ENCODE assay signal across 18 cellular contexts in the genomic region with DNA sequence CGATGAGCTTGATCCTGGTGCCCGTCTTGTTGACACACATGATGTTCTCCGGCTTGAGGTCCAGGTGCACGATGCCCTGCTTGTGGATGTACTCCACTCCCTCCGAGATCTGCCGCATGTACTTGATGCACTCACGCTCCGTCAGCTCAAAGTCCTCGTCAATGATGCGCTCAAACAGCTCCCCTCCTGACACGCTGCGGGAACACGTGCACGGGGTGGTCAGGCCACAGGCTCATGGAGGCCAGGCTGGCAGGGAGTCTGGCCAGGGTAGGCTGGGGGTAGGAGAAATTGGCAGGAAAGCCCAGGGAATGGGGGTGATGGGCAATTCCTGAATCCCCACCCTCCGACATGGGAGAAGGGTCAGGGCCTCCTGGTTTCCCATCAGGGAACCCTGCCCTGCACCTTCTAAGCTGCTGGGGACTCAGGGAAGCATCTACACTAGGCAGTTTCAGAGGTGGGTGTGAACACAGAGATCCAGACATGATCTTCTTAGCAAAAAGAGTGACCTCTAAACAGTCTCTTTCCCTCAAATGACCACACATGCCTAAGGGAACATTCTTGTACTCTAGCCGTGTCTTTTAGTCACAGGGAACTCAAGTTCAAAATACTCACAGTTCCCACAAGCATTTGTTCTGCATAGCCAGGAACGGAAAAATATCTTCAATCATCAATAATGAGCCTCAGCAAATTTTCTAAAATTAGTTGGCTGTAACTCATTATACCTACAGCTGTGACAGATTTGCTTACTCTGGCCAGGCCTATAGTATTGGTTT. TPM values are rescaled to one million over a fixed set of nuclear protein-coding genes. Genes with fewer than 3 reads are reported as not detected.
DNase-seq lines count a peak whose midpoint lies in the region; ATAC-seq and TF ChIP-seq lines count a peak whose summit lies in the region.
"Had no signal": no experiment of that assay in that cellular context is flagged by ENCODE, and none has a peak within 500 bp of the region (broad histone marks: within the 10 kb centered on the region; RNA-seq: fewer than 3 reads in every experiment).

No MANE protein-coding gene starts in this region.

- no peaks in the 10 kb centered on the region for H3K4me1 ChIP-seq in left lung
- peaks cover 0 to 98% (median 95%) of the 10 kb centered on the region in 4 donors for H3K4me1 ChIP-seq in sigmoid colon
- H3K4me1 ChIP-seq: A549 had no signal

- peak; percentile 22 for DNase-seq in AG10803 (ENCODE audit: low read depth)
- peak; percentile 44 for DNase-seq in amniotic stem cell (lab: John Stamatoyannopoulos, UW)
- no peak for DNase-seq in left lung
- DNase-seq in sigmoid colon: peak; percentile 72
- DNase-seq in stimulated activated CD4-positive, alpha-beta T cell treated with anti-CD3 and anti-CD28 coated beads, Interleukin-2, amount 100 ng/mL, for 48 hours: no peak
- no peak for DNase-seq in stimulated activated CD4-positive, alpha-beta T cell treated with anti-CD3 and anti-CD28 coated beads, Interleukin-1b, Interleukin-23, amount 100 ng/mL, for 48 hours
- DNase-seq in NCI-H2107 (lab: John Stamatoyannopoulos, UW): no peak
- no peak for DNase-seq in activated effector memory CD4-positive, alpha-beta T cell treated with anti-CD3 and anti-CD28 coated beads, Interleukin-2, amount 50 U/mL, for 16 hours
- DNase-seq: activated CD8-positive, alpha-beta memory T cell treated with anti-CD3 and anti-CD28 coated beads, Interleukin-2, amount 10 ng/mL, durations not matched to agents 7 days and 5 days; effector memory CD8-positive, alpha-beta T cell; hippocampal formation; mesendoderm; NCI-H1436 treated with DMSO at 0.1 percent for 48 hours had no signal

- peak; percentile 2 for ATAC-seq in left lung
- ATAC-seq: A549; activated CD8-positive, alpha-beta memory T cell treated with anti-CD3 and anti-CD28 coated beads, Interleukin-2, amount 10 ng/mL, durations not matched to agents 7 days and 5 days; activated T-helper 17 cell treated with anti-CD3 and anti-CD28 coated beads, Interleukin-2, amount 50 U/mL, for 72 hours; effector memory CD8-positive, alpha-beta T cell had no signal

- intact Hi-C loops in left lung (cut with DNase I) (loop anchor here in 1 of 2 donors (5.0 kb wide), 1 partner anchor 77 kb away; no protein-coding TSS in a partner anchor), sigmoid colon (cut with DNase I) (no loop called here)

- no peaks in the 10 kb centered on the region for H3K9me3 ChIP-seq in left lung
- no peaks in the 10 kb centered on the region for H3K9me3 ChIP-seq in sigmoid colon
- H3K9me3 ChIP-seq: A549, neutrophil, Peyer's patch, right atrium auricular region had no signal

- no peak overlapping the region for H3K4me3 ChIP-seq in AG10803 (ENCODE audit: low read length)
- H3K4me3 ChIP-seq in left lung: no peak overlapping the region
- H3K4me3 ChIP-seq in sigmoid colon: no peak overlapping the region
- H3K4me3 ChIP-seq: A549, Peyer's patch, right atrium auricular region had no signal

- H3K27me3 ChIP-seq in left lung (no peaks in the 10 kb centered on the region), sigmoid colon (no peaks in the 10 kb centered on the region)
- H3K27me3 ChIP-seq: neutrophil, Peyer's patch, right atrium auricular region had no signal

- TF ChIP-seq CTCF in AG10803 (conservative IDR thresholded peaks at IDR 0.05; ENCODE audit: low read length): no peak
- TF ChIP-seq CTCF in left lung (IDR thresholded peaks at IDR 0.05): no peak
- TF ChIP-seq CTCF in sigmoid colon (IDR thresholded peaks at IDR 0.05): no peak

- 94% methylated on average over 17 of the region's 17 CpGs for WGBS in sigmoid colon, 2 donors

- no peak for TF ChIP-seq POLR2A in sigmoid colon (IDR thresholded peaks at IDR 0.05)

- peak in 2 of 4 donors; percentile 15 to 41 for TF ChIP-seq EP300 in sigmoid colon (IDR thresholded peaks at IDR 0.05)

- H3K27ac ChIP-seq in left lung (no peak overlapping the region), sigmoid colon (peak overlapping the region; percentile 87 to 98 (median 92))
- H3K27ac ChIP-seq: A549, neutrophil, right atrium auricular region had no signal

- H3K36me3 ChIP-seq in left lung (peaks cover 0 to 14% of the 10 kb centered on the region in 2 donors), sigmoid colon (peaks cover 24 to 73% (median 32%) of the 10 kb centered on the region in 4 donors)
- H3K36me3 ChIP-seq: neutrophil had no signal

RNA-seq across cellular contexts. Expression of gene HACD2, which starts 55.6 kb away (rescaled TPM):
- 10 to 100 TPM; 59.8 to 60.9 TPM for total RNA-seq in left lung
- total RNA-seq in sigmoid colon: 10 to 100 TPM; 15.3 to 26.4 (median 19.2) TPM
- polyA plus RNA-seq in sigmoid colon: 10 to 100 TPM in 1 of 3 donors, 1 to 10 TPM in 2; 6.6 to 24.9 (median 7.6) TPM

Comparison
In these comparisons a context has a peak if more than half of its experiments do, and no peak if none do; other contexts are left out.
1. DNase-seq: peak in AG10803 (single experiment), amniotic stem cell (single experiment) and sigmoid colon (single experiment); none in left lung (0 of 2), stimulated activated CD4-positive, alpha-beta T cell treated with anti-CD3 and anti-CD28 coated beads, Interleukin-2, amount 100 ng/mL, for 48 hours (0 of 2), stimulated activated CD4-positive, alpha-beta T cell treated with anti-CD3 and anti-CD28 coated beads, Interleukin-1b, Interleukin-23, amount 100 ng/mL, for 48 hours (single experiment), NCI-H2107 (single experiment) and activated effector memory CD4-positive, alpha-beta T cell treated with anti-CD3 and anti-CD28 coated beads, Interleukin-2, amount 50 U/mL, for 16 hours (single experiment).
2. H3K27ac ChIP-seq: peak in sigmoid colon (4 of 4); none in left lung (0 of 2).